Comparison of ENCODE assay signal across 8 cellular contexts in genomic region chr17:57552114-57552601, GRCh38.
DNase-seq lines count a peak whose midpoint lies in the region; ATAC-seq, FAIRE-seq and TF ChIP-seq lines count a peak whose summit lies in the region.

No MANE protein-coding gene starts in this region.

- H3K4me1 ChIP-seq in right cardiac atrium (ENCODE audit: control insufficient read depth, insufficient read depth, low read length) = peaks cover 12% of the 10 kb centered on the region

- peak; percentile 54 for FAIRE-seq in GM12892 (lab: Jason Lieb, UNC)

- H3K9me3 ChIP-seq in right cardiac atrium (ENCODE audit: control insufficient read depth, low read length) = no peaks in the 10 kb centered on the region

- H3K4me3 Mint-ChIP-seq in stimulated activated effector memory CD8-positive, alpha-beta T cell treated with anti-CD3 and anti-CD28 coated beads, Interleukin-12 subunit alpha, Interleukin-12 subunit beta, amount 100 ng/mL, for 72 hours = no peak overlapping the region

- no peak overlapping the region for H3K4me3 ChIP-seq in right cardiac atrium (ENCODE audit: low read length)

- no peaks in the 10 kb centered on the region for H3K9me3 Mint-ChIP-seq in stimulated activated effector memory CD8-positive, alpha-beta T cell treated with anti-CD3 and anti-CD28 coated beads, Interleukin-12 subunit alpha, Interleukin-12 subunit beta, amount 100 ng/mL, for 72 hours

- no peak for TF ChIP-seq POLR2A in GM12892 (IDR thresholded peaks at IDR 0.05; ENCODE audit: low read depth, low read length)

- WGBS in right cardiac atrium = 43% methylated on average over 11 of the region's 11 CpGs

- no peaks in the 10 kb centered on the region for H3K36me3 Mint-ChIP-seq in stimulated activated effector memory CD8-positive, alpha-beta T cell treated with anti-CD3 and anti-CD28 coated beads, Interleukin-12 subunit alpha, Interleukin-12 subunit beta, amount 100 ng/mL, for 72 hours

- H3K27ac Mint-ChIP-seq in stimulated activated effector memory CD8-positive, alpha-beta T cell treated with anti-CD3 and anti-CD28 coated beads, Interleukin-12 subunit alpha, Interleukin-12 subunit beta, amount 100 ng/mL, for 72 hours = peak overlapping the region; percentile 48

- intact Hi-C loops in right cardiac atrium (cut with DNase I) = no loop called here

- DNase-seq in GM12892 (ENCODE audit: insufficient read length) (peak; percentile 59), right cardiac atrium (peak; percentile 48 to 82 (median 71)), NCI-H2107 treated with DMSO at 0.1 percent for 48 hours (lab: John Stamatoyannopoulos, UW; ENCODE audit: unreplicated experiment) (no peak), NCI-H748 (lab: John Stamatoyannopoulos, UW; ENCODE audit: unreplicated experiment) (no peak), COR-L47 (lab: John Stamatoyannopoulos, UW) (no peak)
- DNase-seq in activated CD8-positive, alpha-beta memory T cell treated with anti-CD3 and anti-CD28 coated beads, Interleukin-2, amount 50 U/mL, for 4 hours = peak; percentile 29
- DNase-seq in stimulated activated effector memory CD8-positive, alpha-beta T cell treated with anti-CD3 and anti-CD28 coated beads, Interleukin-12 subunit alpha, Interleukin-12 subunit beta, amount 100 ng/mL, for 72 hours (ENCODE audit: low spot score in 2 of 2) = no peak

- H3K4me1 Mint-ChIP-seq in stimulated activated effector memory CD8-positive, alpha-beta T cell treated with anti-CD3 and anti-CD28 coated beads, Interleukin-12 subunit alpha, Interleukin-12 subunit beta, amount 100 ng/mL, for 72 hours = peaks cover 21% of the 10 kb centered on the region

- ATAC-seq in HG02981 (IDR thresholded peaks at IDR 0.05; ENCODE audit: unreplicated experiment) (peak; percentile 42), right cardiac atrium (peak; percentile 55 to 56)
- ATAC-seq in stimulated activated effector memory CD8-positive, alpha-beta T cell treated with anti-CD3 and anti-CD28 coated beads, Interleukin-12 subunit alpha, Interleukin-12 subunit beta, amount 100 ng/mL, for 72 hours = peak; percentile 47

- no peaks in the 10 kb centered on the region for H3K27me3 ChIP-seq in right cardiac atrium (ENCODE audit: control insufficient read depth, insufficient read depth)

- no peak overlapping the region for H3K27ac ChIP-seq in right cardiac atrium (ENCODE audit: low read length)

Comparison
In these comparisons a context has a peak if more than half of its experiments do, and no peak if none do; other contexts are left out.
1. DNase-seq: peak in GM12892 (single experiment), activated CD8-positive, alpha-beta memory T cell treated with anti-CD3 and anti-CD28 coated beads, Interleukin-2, amount 50 U/mL, for 4 hours (single experiment) and right cardiac atrium (3 of 3); none in stimulated activated effector memory CD8-positive, alpha-beta T cell treated with anti-CD3 and anti-CD28 coated beads, Interleukin-12 subunit alpha, Interleukin-12 subunit beta, amount 100 ng/mL, for 72 hours (0 of 2), NCI-H2107 treated with DMSO at 0.1 percent for 48 hours (single experiment), NCI-H748 (single experiment) and COR-L47 (single experiment).
2. Peak in every context shown above with its lines, with median percentiles within 50 percentile points of each other: ATAC-seq.